ENCODE assay signal across 1 cellular context in genomic region chr5:93512799-93513198, GRCh38.
TF ChIP-seq lines count a peak whose summit lies in the region.

No MANE protein-coding gene starts in this region.

TF ChIP-seq in SK-N-SH, 30 proteins besides CTCF, POLR2A, EP300 and RAD21 (continued from another document):
- TF ChIP-seq USF1 (IDR thresholded peaks at IDR 0.05; ENCODE audit: borderline replicate concordance, low read depth) = no peak
- peak; percentile 28; the same call in 1 of the 2 replicates for TF ChIP-seq JUND (IDR thresholded peaks at IDR 0.05)
- TF ChIP-seq PBX3 (IDR thresholded peaks at IDR 0.05) = peak; percentile 39
